In the genomic region with DNA sequence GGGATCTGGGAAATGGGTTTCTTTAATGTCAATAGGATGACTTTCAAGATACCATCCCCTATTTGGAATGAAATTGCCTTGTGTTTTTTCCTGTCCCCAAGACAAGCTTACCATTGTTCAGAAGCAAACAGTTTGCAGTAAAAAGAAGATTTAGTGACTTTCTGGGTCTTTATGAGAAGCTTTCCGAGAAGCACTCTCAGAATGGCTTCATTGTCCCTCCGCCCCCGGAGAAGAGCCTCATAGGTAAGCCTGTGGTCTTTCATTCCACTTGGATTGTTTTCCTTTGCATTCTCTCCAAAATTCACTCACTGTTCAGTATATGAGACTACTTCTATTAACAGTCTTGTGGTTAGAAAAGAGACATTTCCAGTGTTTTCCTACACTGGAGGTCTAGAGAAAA, we compare ENCODE assay signal across 25 cellular contexts.
"Had no signal": no experiment of that assay in that cellular context is flagged by ENCODE, and none has a peak within 500 bp of the region (broad histone marks: within the 10 kb centered on the region; RNA-seq: fewer than 3 reads in every experiment).

No MANE protein-coding gene starts in this region.

- H3K9me3 ChIP-seq: MG63, Peyer's patch, SJSA1 had no signal

- H3K27me3 ChIP-seq: brain microvascular endothelial cell, MG63, Peyer's patch, SJSA1 had no signal

- DNase-seq: activated CD4-positive, alpha-beta T cell treated with anti-CD3 and anti-CD28 coated beads for 4 hours; activated CD8-positive, alpha-beta memory T cell treated with anti-CD3 and anti-CD28 coated beads, Interleukin-2, amount 50 U/mL, for 4 hours; activated CD8-positive, alpha-beta T cell treated with anti-CD3 and anti-CD28 coated beads for 36 hours; activated gamma-delta T cell; activated naive CD4-positive, alpha-beta T cell treated with anti-CD3 and anti-CD28 coated beads for 36 hours; activated T-cell treated with anti-CD3 and anti-CD28 coated beads, Interleukin-2, amount 50 U/mL, for 1 hour; amygdala; brain microvascular endothelial cell; MG63; MV-4-11; NCI-H1092 treated with DMSO at 0.1 percent for 48 hours; NCI-H1417 treated with DMSO at 0.1 percent for 48 hours; NCI-H1694; NCI-H2029; NCI-H2107; NCI-H345; NCI-H510A treated with DMSO at 0.1 percent for 48 hours; Peyer's patch; SHP77 had no signal

- H3K4me1 ChIP-seq: Peyer's patch, SJSA1 had no signal

- H3K27ac Mint-ChIP-seq: activated CD8-positive, alpha-beta T cell treated with anti-CD3 and anti-CD28 coated beads for 36 hours; activated naive CD4-positive, alpha-beta T cell treated with anti-CD3 and anti-CD28 coated beads for 36 hours; activated naive CD8-positive, alpha-beta T cell; activated T-helper 17 cell treated with anti-CD3 and anti-CD28 coated beads, Interleukin-2, amount 50 U/mL, for 72 hours; T-helper 1 cell treated with Interleukin-12 subunit alpha and Interleukin-12 subunit beta and Interleukin-4 antibody, amounts not matched to agents 30 μg/mL and 1 μg/mL, for 36 hours had no signal

- H3K27ac ChIP-seq: brain microvascular endothelial cell, KMS-11, Peyer's patch, SJSA1 had no signal

- H3K27me3 Mint-ChIP-seq: activated CD8-positive, alpha-beta T cell treated with anti-CD3 and anti-CD28 coated beads for 36 hours; activated naive CD8-positive, alpha-beta T cell; activated T-helper 17 cell treated with anti-CD3 and anti-CD28 coated beads, Interleukin-2, amount 50 U/mL, for 72 hours had no signal

- H3K4me3 Mint-ChIP-seq: activated CD8-positive, alpha-beta T cell treated with anti-CD3 and anti-CD28 coated beads for 36 hours; activated naive CD4-positive, alpha-beta T cell treated with anti-CD3 and anti-CD28 coated beads for 36 hours; activated naive CD8-positive, alpha-beta T cell; activated T-helper 17 cell treated with anti-CD3 and anti-CD28 coated beads, Interleukin-2, amount 50 U/mL, for 72 hours; T-helper 1 cell treated with Interleukin-12 subunit alpha and Interleukin-12 subunit beta and Interleukin-4 antibody, amounts not matched to agents 30 μg/mL and 1 μg/mL, for 36 hours had no signal

- ATAC-seq: activated CD4-positive, CD25-positive, alpha-beta regulatory T cell treated with anti-CD3 and anti-CD28 coated beads, Interleukin-2, amount 50 U/mL, for 24 hours; activated CD8-positive, alpha-beta T cell treated with anti-CD3 and anti-CD28 coated beads for 36 hours; activated T-helper 17 cell treated with anti-CD3 and anti-CD28 coated beads, Interleukin-2, amount 50 U/mL, for 72 hours had no signal

- H3K9me3 Mint-ChIP-seq: activated CD8-positive, alpha-beta T cell treated with anti-CD3 and anti-CD28 coated beads for 36 hours; activated naive CD4-positive, alpha-beta T cell treated with anti-CD3 and anti-CD28 coated beads for 36 hours; activated T-helper 17 cell treated with anti-CD3 and anti-CD28 coated beads, Interleukin-2, amount 50 U/mL, for 72 hours; T-helper 1 cell treated with Interleukin-12 subunit alpha and Interleukin-12 subunit beta and Interleukin-4 antibody, amounts not matched to agents 30 μg/mL and 1 μg/mL, for 36 hours had no signal

- H3K4me3 ChIP-seq: MG63, Peyer's patch, SJSA1 had no signal

- H3K4me1 Mint-ChIP-seq: activated T-helper 17 cell treated with anti-CD3 and anti-CD28 coated beads, Interleukin-2, amount 50 U/mL, for 72 hours had no signal
